9 cellular contexts compared by ENCODE assay signal in genomic region chr4:153489856-153490558, GRCh38. TPM values are rescaled to one million over a fixed set of nuclear protein-coding genes. Genes with fewer than 3 reads are reported as not detected.
DNase-seq lines count a peak whose midpoint lies in the region; ATAC-seq, FAIRE-seq and TF ChIP-seq lines count a peak whose summit lies in the region.
"Had no signal": no experiment of that assay in that cellular context is flagged by ENCODE, and none has a peak within 500 bp of the region (broad histone marks: within the 10 kb centered on the region; RNA-seq: fewer than 3 reads in every experiment).

No MANE protein-coding gene starts in this region.

- peak overlapping the region; percentile 87 to 96 (median 92) for H3K27ac Mint-ChIP-seq in IgD-negative memory B cell
- peak overlapping the region; percentile 63 for H3K27ac Mint-ChIP-seq in astrocyte (ENCODE audit: unreplicated experiment)
- peak overlapping the region; percentile 89 to 95 for H3K27ac Mint-ChIP-seq in natural killer cell

- H3K36me3 Mint-ChIP-seq in IgD-negative memory B cell (peaks cover 3% of the 10 kb centered on the region), astrocyte (ENCODE audit: low read depth, unreplicated experiment) (peaks cover 9% of the 10 kb centered on the region), natural killer cell (no peaks in the 10 kb centered on the region)

- FAIRE-seq in astrocyte (lab: Jason Lieb, UNC) = no peak

- no peaks in the 10 kb centered on the region for H4K20me1 ChIP-seq in astrocyte (ENCODE audit: insufficient read depth, low read length)

- H3K9me3 ChIP-seq in astrocyte (ENCODE audit: insufficient read depth, low read depth, low read length) = no peaks in the 10 kb centered on the region

- no peaks in the 10 kb centered on the region for H3K27me3 ChIP-seq in astrocyte (ENCODE audit: insufficient read depth, low read length)

- POLR2A ChIA-PET in RWPE1 (lab: Yijun Ruan, JAX; ENCODE audit: low non-redundant PET) = no interaction called here

- H3K9ac ChIP-seq in astrocyte (ENCODE audit: low read length) = no peak overlapping the region

- H2AFZ ChIP-seq in astrocyte (ENCODE audit: low read depth, low read length) = no peak overlapping the region

- TF ChIP-seq CTCF in astrocyte (IDR thresholded peaks at IDR 0.05; ENCODE audit: insufficient read depth, low read depth, low read length) (no peak), natural killer cell (IDR thresholded peaks at IDR 0.05) (no peak), RWPE1 (conservative IDR thresholded peaks at IDR 0.05; ENCODE audit: low read depth) (no peak)

- CTCF ChIA-PET in RWPE1 (lab: Yijun Ruan, JAX) = no interaction called here

- H3K27me3 Mint-ChIP-seq in IgD-negative memory B cell (no peaks in the 10 kb centered on the region), astrocyte (ENCODE audit: low read depth, unreplicated experiment) (no peaks in the 10 kb centered on the region), natural killer cell (ENCODE audit: low read depth in 2 of 2) (peaks cover 0 to 5% of the 10 kb centered on the region in 2 donors)

- peak overlapping the region; percentile 47 for H3K4me2 ChIP-seq in astrocyte (ENCODE audit: low read length)

- peaks cover 36% of the 10 kb centered on the region for H3K79me2 ChIP-seq in astrocyte (ENCODE audit: insufficient read depth, low read length)

- peak overlapping the region; percentile 80 to 94 (median 86) for H3K4me3 Mint-ChIP-seq in IgD-negative memory B cell
- H3K4me3 Mint-ChIP-seq in astrocyte (ENCODE audit: unreplicated experiment) = no peak overlapping the region
- H3K4me3 Mint-ChIP-seq in natural killer cell = peak overlapping the region; percentile 77

- peaks cover 46% of the 10 kb centered on the region for H3K4me1 ChIP-seq in astrocyte (ENCODE audit: insufficient read depth, low read length)

- H3K4me1 Mint-ChIP-seq in IgD-negative memory B cell (peaks cover 68 to 83% (median 71%) of the 10 kb centered on the region in 3 donors), astrocyte (ENCODE audit: low read depth, unreplicated experiment) (peaks cover 48% of the 10 kb centered on the region), natural killer cell (peaks cover 72 to 84% of the 10 kb centered on the region in 2 donors)

- H3K4me3 ChIP-seq in astrocyte (ENCODE audit: insufficient read depth, low read depth, low read length) = no peak overlapping the region

- ATAC-seq in natural killer cell (no peak), left lobe of liver (no peak), sciatic nerve (no peak), GM18498 (IDR thresholded peaks at IDR 0.05; ENCODE audit: unreplicated experiment) (no peak)

- H3K27ac ChIP-seq in astrocyte (ENCODE audit: low read depth, low read length) (no peak overlapping the region), RWPE1 (no peak overlapping the region)

- intact Hi-C loops in natural killer cell (cut with micrococcal nuclease) (loop anchor here (2.0 kb wide), 1 partner anchor 51 kb away; no protein-coding TSS in a partner anchor), sciatic nerve (cut with DNase I) (no loop called here)

- H3K9me3 Mint-ChIP-seq in IgD-negative memory B cell = no peaks in the 10 kb centered on the region
- H3K9me3 Mint-ChIP-seq in astrocyte (ENCODE audit: unreplicated experiment) = no peaks in the 10 kb centered on the region
- no peaks in the 10 kb centered on the region for H3K9me3 Mint-ChIP-seq in natural killer cell

- peak; percentile 24 for DNase-seq in Daoy (ENCODE audit: low read depth)
- DNase-seq in astrocyte (ENCODE audit: low read depth) = no peak
- no peak for DNase-seq in natural killer cell
- DNase-seq in left lobe of liver (ENCODE audit: low spot score) = no peak
- DNase-seq in sciatic nerve (ENCODE audit: low spot score) = no peak
- no peak for DNase-seq in RWPE1 (ENCODE audit: low spot score)
- DNase-seq: NCI-H2029 treated with DMSO at 0.1 percent for 48 hours had no signal

- no peaks in the 10 kb centered on the region for H3K36me3 ChIP-seq in astrocyte (ENCODE audit: insufficient read depth, low read length)

RNA-seq across cellular contexts. Expression of gene TMEM131L, which starts 23.8 kb away (rescaled TPM):
- total RNA-seq in Daoy (2014; rRNA removed; shearing (Covaris generic)) = 6.6 and 8.1 TPM in 2 replicates
- 48.4 TPM for polyA plus RNA-seq in IgD-negative memory B cell
- total RNA-seq in astrocyte (18.3 and 18.6 TPM in 2 replicates), natural killer cell (100 to 1,000 TPM in 1 of 3 donors, 10 to 100 TPM in 2; 67.8 to 105 (median 71.1) TPM), left lobe of liver (14.0 TPM), sciatic nerve (15.2 TPM)
